Comparison of ENCODE assay signal across 22 cellular contexts in genomic region chr5:116303340-116303739, GRCh38.
"Had no signal": no experiment of that assay in that cellular context is flagged by ENCODE, and none has a peak within 500 bp of the region (broad histone marks: within the 10 kb centered on the region; RNA-seq: fewer than 3 reads in every experiment).

No MANE protein-coding gene starts in this region.

- DNase-seq: activated CD4-positive, CD25-positive, alpha-beta regulatory T cell treated with anti-CD3 and anti-CD28 coated beads, Interleukin-2, amount 50 U/mL, for 72 hours; activated CD8-positive, alpha-beta memory T cell treated with anti-CD3 and anti-CD28 coated beads for 24 hours; activated CD8-positive, alpha-beta memory T cell treated with anti-CD3 and anti-CD28 coated beads, Interleukin-2, amount 50 U/mL, for 48 hours; activated effector memory CD4-positive, alpha-beta T cell treated with anti-CD3 and anti-CD28 coated beads, Interleukin-2, amount 50 U/mL, for 16 hours; activated T-cell treated with anti-CD3 and anti-CD28 coated beads, Interleukin-2, amount 50 U/mL, for 72 hours; effector CD8-positive, alpha-beta T cell; glutamatergic neuron; hippocampal formation; islet precursor cell; midbrain; small intestine; stimulated activated CD4-positive, alpha-beta T cell treated with anti-CD3 and anti-CD28 coated beads, Interleukin-15, amount 100 ng/mL, for 24 hours; stimulated activated CD4-positive, alpha-beta T cell treated with anti-CD3 and anti-CD28 coated beads, Interleukin-2, amount 100 ng/mL, for 48 hours; trophoblast cell had no signal

- ATAC-seq: activated naive CD4-positive, alpha-beta T cell treated with anti-CD3 and anti-CD28 coated beads, Interleukin-2, amount 50 U/mL, for 72 hours; activated T-cell treated with anti-CD3 and anti-CD28 coated beads, Interleukin-2, amount 50 U/mL, for 72 hours had no signal

- H3K27ac ChIP-seq: adrenal gland, esophagus muscularis mucosa, right atrium auricular region, suprapubic skin had no signal

- H3K36me3 ChIP-seq: adrenal gland had no signal

- H3K4me3 ChIP-seq: adrenal gland, esophagus muscularis mucosa, right atrium auricular region, suprapubic skin had no signal

- H3K4me3 Mint-ChIP-seq: activated T-cell treated with anti-CD3 and anti-CD28 coated beads, Interleukin-2, amount 50 U/mL, for 72 hours; dendritic cell treated with granulocyte-macrophage colony-stimulating factor and Interleukin-4, amounts not matched to agents 40 ng/mL and 50 ng/mL, for 4 days; stimulated activated naive CD8-positive, alpha-beta T cell treated with anti-CD3 and anti-CD28 coated beads, Interleukin-15, Interleukin-2, amounts not matched to agents 100 ng/mL and 50 ng/mL, for 24 hours had no signal

- H3K27me3 Mint-ChIP-seq: dendritic cell treated with granulocyte-macrophage colony-stimulating factor and Interleukin-4, amounts not matched to agents 40 ng/mL and 50 ng/mL, for 4 days; progenitor cell of endocrine pancreas; stimulated activated naive CD8-positive, alpha-beta T cell treated with anti-CD3 and anti-CD28 coated beads, Interleukin-15, Interleukin-2, amounts not matched to agents 100 ng/mL and 50 ng/mL, for 24 hours had no signal

- H3K27me3 ChIP-seq: adrenal gland, esophagus muscularis mucosa, right atrium auricular region, suprapubic skin had no signal

- H3K27ac Mint-ChIP-seq: activated naive CD4-positive, alpha-beta T cell treated with anti-CD3 and anti-CD28 coated beads, Interleukin-2, amount 50 U/mL, for 72 hours; activated T-cell treated with anti-CD3 and anti-CD28 coated beads, Interleukin-2, amount 50 U/mL, for 72 hours; dendritic cell treated with granulocyte-macrophage colony-stimulating factor and Interleukin-4, amounts not matched to agents 40 ng/mL and 50 ng/mL, for 4 days; progenitor cell of endocrine pancreas; stimulated activated naive CD8-positive, alpha-beta T cell treated with anti-CD3 and anti-CD28 coated beads, Interleukin-15, Interleukin-2, amounts not matched to agents 100 ng/mL and 50 ng/mL, for 24 hours had no signal

- H3K4me1 ChIP-seq: esophagus muscularis mucosa, right atrium auricular region, suprapubic skin had no signal
